Comparison of ENCODE assay signal across 9 cellular contexts in the genomic region with DNA sequence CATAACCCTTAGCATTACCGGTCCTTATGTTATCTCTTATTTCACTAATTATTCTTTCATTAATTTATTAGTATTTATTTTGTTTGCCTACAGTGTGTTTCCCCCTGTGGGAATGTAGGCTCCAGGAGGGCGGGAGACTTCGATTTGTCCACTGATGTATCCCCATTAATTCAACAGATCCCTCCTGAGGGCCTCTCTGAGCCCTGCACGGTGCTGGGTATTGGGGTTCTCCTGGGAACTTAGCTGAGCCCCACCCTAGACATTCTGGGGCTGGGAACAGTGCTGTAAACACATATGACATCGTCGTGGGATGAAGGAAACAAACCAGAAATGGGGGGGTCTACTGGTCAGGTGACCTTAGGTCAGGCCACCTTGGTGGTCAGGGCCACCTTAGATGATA. TPM values are rescaled to one million over a fixed set of nuclear protein-coding genes. Genes with fewer than 3 reads are reported as not detected.
DNase-seq lines count a peak whose midpoint lies in the region; ATAC-seq, FAIRE-seq and TF ChIP-seq lines count a peak whose summit lies in the region.
"Had no signal": no experiment of that assay in that cellular context is flagged by ENCODE, and none has a peak within 500 bp of the region (broad histone marks: within the 10 kb centered on the region; RNA-seq: fewer than 3 reads in every experiment).

No MANE protein-coding gene starts in this region.

- no peak for TF ChIP-seq CTCF in upper lobe of right lung (IDR thresholded peaks at IDR 0.05)

- H3K27me3 ChIP-seq in muscle layer of colon (ENCODE audit: control insufficient read depth in 1 of 2, insufficient read depth in 2 of 2, low read length in 2 of 2) = no peaks in the 10 kb centered on the region
- H3K27me3 ChIP-seq in upper lobe of right lung = no peaks in the 10 kb centered on the region

- H3K27ac ChIP-seq in muscle layer of colon (ENCODE audit: low read depth, low read length) (peak overlapping the region; percentile 96), upper lobe of right lung (peak overlapping the region; percentile 90)

- H3K9me3 ChIP-seq in muscle layer of colon (ENCODE audit: low read length) (no peaks in the 10 kb centered on the region), upper lobe of right lung (no peaks in the 10 kb centered on the region)

- H3K4me3 Mint-ChIP-seq in activated naive CD4-positive, alpha-beta T cell treated with anti-CD3 and anti-CD28 coated beads for 36 hours = peak overlapping the region; percentile 44
- peak overlapping the region; percentile 79 for H3K4me3 Mint-ChIP-seq in dendritic cell treated with granulocyte-macrophage colony-stimulating factor and Interleukin-4, amounts not matched to agents 40 ng/mL and 50 ng/mL, for 4 days

- ATAC-seq in upper lobe of right lung (no peak), GM18511 (IDR thresholded peaks at IDR 0.05; ENCODE audit: unreplicated experiment) (no peak)

- H3K36me3 Mint-ChIP-seq in activated naive CD4-positive, alpha-beta T cell treated with anti-CD3 and anti-CD28 coated beads for 36 hours (ENCODE audit: low read depth) = no peaks in the 10 kb centered on the region
- peaks cover 59% of the 10 kb centered on the region for H3K36me3 Mint-ChIP-seq in dendritic cell treated with granulocyte-macrophage colony-stimulating factor and Interleukin-4, amounts not matched to agents 40 ng/mL and 50 ng/mL, for 4 days (ENCODE audit: low read depth)

- intact Hi-C loops in activated naive CD4-positive, alpha-beta T cell treated with anti-CD3 and anti-CD28 coated beads for 36 hours (cut with micrococcal nuclease) = loop anchor here (1.0 to 5.0 kb wide), 5 partner anchors 109 to 388 kb away; a partner anchor contains a TSS
- intact Hi-C loops in dendritic cell treated with granulocyte-macrophage colony-stimulating factor and Interleukin-4, amounts not matched to agents 40 ng/mL and 50 ng/mL, for 4 days (cut with micrococcal nuclease) = no loop called here
- intact Hi-C loops in upper lobe of right lung (cut with DNase I) = no loop called here

- H3K9me3 Mint-ChIP-seq in activated naive CD4-positive, alpha-beta T cell treated with anti-CD3 and anti-CD28 coated beads for 36 hours = no peaks in the 10 kb centered on the region
- no peaks in the 10 kb centered on the region for H3K9me3 Mint-ChIP-seq in dendritic cell treated with granulocyte-macrophage colony-stimulating factor and Interleukin-4, amounts not matched to agents 40 ng/mL and 50 ng/mL, for 4 days

- TF ChIP-seq POLR2A in GM12892 (IDR thresholded peaks at IDR 0.05; ENCODE audit: low read depth, low read length) = no peak

- no peaks in the 10 kb centered on the region for H3K27me3 Mint-ChIP-seq in activated naive CD4-positive, alpha-beta T cell treated with anti-CD3 and anti-CD28 coated beads for 36 hours (ENCODE audit: low read depth)
- no peaks in the 10 kb centered on the region for H3K27me3 Mint-ChIP-seq in dendritic cell treated with granulocyte-macrophage colony-stimulating factor and Interleukin-4, amounts not matched to agents 40 ng/mL and 50 ng/mL, for 4 days

- DNase-seq in activated naive CD4-positive, alpha-beta T cell treated with anti-CD3 and anti-CD28 coated beads for 36 hours = no peak
- DNase-seq in activated naive CD4-positive, alpha-beta T cell treated with anti-CD3 and anti-CD28 coated beads, Interleukin-2, amount 50 U/mL, for 16 hours = no peak
- no peak for DNase-seq in upper lobe of right lung
- DNase-seq in C1 segment of cervical spinal cord (lab: John Stamatoyannopoulos, UW) = no peak
- DNase-seq in GM12892 (ENCODE audit: insufficient read length) = no peak
- DNase-seq: COR-L47 had no signal

- peaks cover 12% of the 10 kb centered on the region for H3K36me3 ChIP-seq in muscle layer of colon (ENCODE audit: insufficient read depth, low read length)
- no peaks in the 10 kb centered on the region for H3K36me3 ChIP-seq in upper lobe of right lung

- no peak for FAIRE-seq in GM12892 (lab: Jason Lieb, UNC)

- peaks cover 34% of the 10 kb centered on the region for H3K4me1 Mint-ChIP-seq in activated naive CD4-positive, alpha-beta T cell treated with anti-CD3 and anti-CD28 coated beads for 36 hours (ENCODE audit: low read depth)
- peaks cover 66% of the 10 kb centered on the region for H3K4me1 Mint-ChIP-seq in dendritic cell treated with granulocyte-macrophage colony-stimulating factor and Interleukin-4, amounts not matched to agents 40 ng/mL and 50 ng/mL, for 4 days (ENCODE audit: low read depth)

- CTCF ChIA-PET in activated naive CD4-positive, alpha-beta T cell treated with anti-CD3 and anti-CD28 coated beads for 36 hours (lab: Charles Lee) = interaction anchor here (0.9 to 3.0 kb wide), 5 partner anchors 15 to 369 kb away, joined by 3 to 16 read pairs (median 4); no protein-coding TSS in a partner anchor

- H3K27ac Mint-ChIP-seq in activated naive CD4-positive, alpha-beta T cell treated with anti-CD3 and anti-CD28 coated beads for 36 hours = no peak overlapping the region
- H3K27ac Mint-ChIP-seq in dendritic cell treated with granulocyte-macrophage colony-stimulating factor and Interleukin-4, amounts not matched to agents 40 ng/mL and 50 ng/mL, for 4 days = peak overlapping the region; percentile 96

- peak overlapping the region; percentile 56 to 69 for H3K4me3 ChIP-seq in muscle layer of colon (ENCODE audit: low read depth in 1 of 2, low read length in 2 of 2)
- H3K4me3 ChIP-seq in upper lobe of right lung = peak overlapping the region; percentile 65

- peak overlapping the region; percentile 68 for H3K9ac ChIP-seq in muscle layer of colon (ENCODE audit: low read length)

- peaks cover 47% of the 10 kb centered on the region for H3K4me1 ChIP-seq in muscle layer of colon (ENCODE audit: insufficient read depth, low read length)
- H3K4me1 ChIP-seq in upper lobe of right lung = peaks cover 43% of the 10 kb centered on the region

RNA-seq across cellular contexts. Expression of a gene that starts 0.8 kb away (rescaled TPM):
- total RNA-seq in activated naive CD4-positive, alpha-beta T cell treated with anti-CD3 and anti-CD28 coated beads for 36 hours = under 1 TPM; 0.74 to 0.86 TPM
- 15.4 TPM for total RNA-seq in upper lobe of right lung
- 1.9 TPM for polyA plus RNA-seq in GM12892 (2012; ENCODE audit: missing spikeins)

RNA-seq across cellular contexts. Expression of a gene that starts 4.2 kb away (rescaled TPM):
- 10 to 100 TPM; 14.6 to 15.9 TPM for total RNA-seq in activated naive CD4-positive, alpha-beta T cell treated with anti-CD3 and anti-CD28 coated beads for 36 hours
- 28.6 TPM for total RNA-seq in upper lobe of right lung
- 19.1 TPM for polyA plus RNA-seq in GM12892 (2012; ENCODE audit: missing spikeins)

RNA-seq across cellular contexts. Expression of a gene that starts 4.7 kb away (rescaled TPM):
- total RNA-seq in activated naive CD4-positive, alpha-beta T cell treated with anti-CD3 and anti-CD28 coated beads for 36 hours = 10 to 100 TPM; 50.2 to 56.2 TPM
- 113 TPM for total RNA-seq in upper lobe of right lung
- polyA plus RNA-seq in GM12892 (2012; ENCODE audit: missing spikeins) = 91.4 TPM

RNA-seq across cellular contexts. Expression of a gene that starts 15.7 kb away (rescaled TPM):
- total RNA-seq in activated naive CD4-positive, alpha-beta T cell treated with anti-CD3 and anti-CD28 coated beads for 36 hours = 100 to 1,000 TPM; 122 to 126 TPM
- total RNA-seq in upper lobe of right lung = 46.2 TPM
- polyA plus RNA-seq in GM12892 (2012; ENCODE audit: missing spikeins) = 136 TPM

RNA-seq across cellular contexts. Expression of a gene that starts 55.8 kb away (rescaled TPM):
- total RNA-seq in activated naive CD4-positive, alpha-beta T cell treated with anti-CD3 and anti-CD28 coated beads for 36 hours = 1 to 10 TPM in 1 of 2 experiments, under 1 TPM in 1; 0.89 to 1.4 TPM
- total RNA-seq in upper lobe of right lung = 1.0 TPM
- polyA plus RNA-seq in GM12892 (2012; ENCODE audit: missing spikeins) = 1.4 TPM
